ENCODE assay signal across 18 cellular contexts in the genomic region with DNA sequence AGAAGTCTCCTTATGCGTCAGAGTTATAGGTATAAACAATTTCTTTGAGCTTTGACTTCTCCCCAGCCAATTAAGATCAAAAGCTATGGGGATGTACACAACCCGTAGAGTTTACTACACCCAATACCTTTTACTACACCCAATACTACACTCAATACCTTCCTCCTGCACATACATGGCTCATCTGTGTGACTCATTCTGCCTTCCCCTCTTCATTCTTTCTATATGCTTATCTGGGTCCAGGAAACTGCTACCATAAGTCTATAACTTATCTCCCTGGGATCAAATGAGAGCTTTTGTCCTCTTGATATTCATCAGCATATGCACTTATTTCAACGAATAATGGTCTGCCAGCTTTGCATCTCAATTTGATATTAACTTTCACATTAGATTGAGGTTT. TPM values are rescaled to one million over a fixed set of nuclear protein-coding genes. Genes with fewer than 3 reads are reported as not detected.
DNase-seq lines count a peak whose midpoint lies in the region; ATAC-seq and TF ChIP-seq lines count a peak whose summit lies in the region.
"Had no signal": no experiment of that assay in that cellular context is flagged by ENCODE, and none has a peak within 500 bp of the region (broad histone marks: within the 10 kb centered on the region; RNA-seq: fewer than 3 reads in every experiment).

No MANE protein-coding gene starts in this region.

- 70 to 73% methylated on average over 3 of the region's 3 CpGs for WGBS in lower leg skin, 2 donors

- H3K9me3 ChIP-seq in left ventricle myocardium inferior (replicated peaks) = no peaks in the 10 kb centered on the region
- H3K9me3 ChIP-seq: A549, Caco-2, esophagus squamous epithelium had no signal

- CTCF ChIA-PET in RWPE1 (lab: Yijun Ruan, JAX) = interaction anchor here (0.5 to 0.7 kb wide), 2 partner anchors 17 to 638 kb away, joined by 3 to 4 read pairs; no protein-coding TSS in a partner anchor

- no peaks in the 10 kb centered on the region for H3K36me3 ChIP-seq in left ventricle myocardium inferior
- H3K36me3 ChIP-seq: esophagus squamous epithelium had no signal

- no peaks in the 10 kb centered on the region for H3K36me3 Mint-ChIP-seq in activated T-cell treated with anti-CD3 and anti-CD28 coated beads, Interleukin-2, amount 50 U/mL, for 72 hours (ENCODE audit: insufficient read depth in 2 of 2)
- no peaks in the 10 kb centered on the region for H3K36me3 Mint-ChIP-seq in natural killer cell
- H3K36me3 Mint-ChIP-seq: activated naive CD8-positive, alpha-beta T cell had no signal

- H3K9me3 Mint-ChIP-seq in activated T-cell treated with anti-CD3 and anti-CD28 coated beads, Interleukin-2, amount 50 U/mL, for 72 hours = no peaks in the 10 kb centered on the region
- peaks cover 0 to 2% of the 10 kb centered on the region in 2 donors for H3K9me3 Mint-ChIP-seq in natural killer cell
- H3K9me3 Mint-ChIP-seq: activated B cell treated with CpG ODN at 0.5 μM for 24 hours had no signal

- peaks cover 13% of the 10 kb centered on the region for H3K4me1 Mint-ChIP-seq in activated T-cell treated with anti-CD3 and anti-CD28 coated beads, Interleukin-2, amount 50 U/mL, for 72 hours (ENCODE audit: low read depth)
- peaks cover 0 to 5% of the 10 kb centered on the region in 2 donors for H3K4me1 Mint-ChIP-seq in natural killer cell
- H3K4me1 Mint-ChIP-seq: activated B cell treated with CpG ODN at 0.5 μM for 24 hours had no signal

- POLR2A ChIA-PET in RWPE1 (lab: Yijun Ruan, JAX; ENCODE audit: low non-redundant PET) = no interaction called here

- H3K27me3 ChIP-seq in left ventricle myocardium inferior (ENCODE audit: low read depth) = no peaks in the 10 kb centered on the region
- H3K27me3 ChIP-seq: esophagus squamous epithelium had no signal

- ATAC-seq in activated T-cell treated with anti-CD3 and anti-CD28 coated beads, Interleukin-2, amount 50 U/mL, for 72 hours (replicated peaks in 1 of 2) = peak; percentile 66 to 90
- no peak for ATAC-seq in natural killer cell
- ATAC-seq: A549, sciatic nerve had no signal

- no peak for TF ChIP-seq CTCF in RWPE1 (conservative IDR thresholded peaks at IDR 0.05; ENCODE audit: low read depth)
- no peak for TF ChIP-seq CTCF in fibroblast of mammary gland (conservative IDR thresholded peaks at IDR 0.05; ENCODE audit: control insufficient read depth, insufficient read depth, low read depth, low read length)
- TF ChIP-seq CTCF in natural killer cell (IDR thresholded peaks at IDR 0.05) = no peak
- no peak for TF ChIP-seq CTCF in lower leg skin (IDR thresholded peaks at IDR 0.05)
- no peak for TF ChIP-seq CTCF in left ventricle myocardium inferior (IDR thresholded peaks at IDR 0.05; ENCODE audit: borderline replicate concordance)

- H3K27ac ChIP-seq in RWPE1 (no peak overlapping the region), left ventricle myocardium inferior (replicated peaks) (no peak overlapping the region)
- H3K27ac ChIP-seq: A549, esophagus squamous epithelium had no signal

- peaks cover 7% of the 10 kb centered on the region for H3K4me1 ChIP-seq in left ventricle myocardium inferior
- H3K4me1 ChIP-seq: A549, Caco-2, esophagus squamous epithelium had no signal

- H3K27me3 Mint-ChIP-seq in activated T-cell treated with anti-CD3 and anti-CD28 coated beads, Interleukin-2, amount 50 U/mL, for 72 hours (ENCODE audit: low read depth) = no peaks in the 10 kb centered on the region
- no peaks in the 10 kb centered on the region for H3K27me3 Mint-ChIP-seq in natural killer cell (ENCODE audit: low read depth in 2 of 2)
- H3K27me3 Mint-ChIP-seq: activated B cell treated with CpG ODN at 0.5 μM for 24 hours; activated naive CD8-positive, alpha-beta T cell had no signal

- TF ChIP-seq POLR2A in lower leg skin (IDR thresholded peaks at IDR 0.05) = no peak

- no peak overlapping the region for H3K27ac Mint-ChIP-seq in activated T-cell treated with anti-CD3 and anti-CD28 coated beads, Interleukin-2, amount 50 U/mL, for 72 hours
- H3K27ac Mint-ChIP-seq in natural killer cell = no peak overlapping the region
- H3K27ac Mint-ChIP-seq: activated B cell treated with CpG ODN at 0.5 μM for 24 hours; activated naive CD8-positive, alpha-beta T cell had no signal

- intact Hi-C loops in natural killer cell (cut with micrococcal nuclease) = no loop called here
- intact Hi-C loops in lower leg skin (cut with DNase I; ENCODE audit: low total_unique reads) = no loop called here
- intact Hi-C loops in left ventricle myocardium inferior (cut with micrococcal nuclease) = no loop called here

- no peak for DNase-seq in activated T-cell treated with anti-CD3 and anti-CD28 coated beads, Interleukin-2, amount 50 U/mL, for 72 hours
- DNase-seq in activated T-cell treated with anti-CD3 and anti-CD28 coated beads for 4 hours (no peak), RWPE1 (ENCODE audit: low spot score) (peak; percentile 3), fibroblast of mammary gland (ENCODE audit: low read depth) (peak; percentile 3), natural killer cell (no peak), COR-L47 (lab: John Stamatoyannopoulos, UW) (no peak), lower leg skin (ENCODE audit: low spot score in 2 of 2) (no peak), left ventricle myocardium inferior (no peak)
- DNase-seq: activated B cell treated with CpG ODN at 0.5 μM for 24 hours; activated CD8-positive, alpha-beta memory T cell treated with anti-CD3 and anti-CD28 coated beads for 24 hours; Caco-2; esophagus squamous epithelium; NCI-H146; NCI-H524; stimulated activated CD4-positive, alpha-beta T cell treated with anti-CD3 and anti-CD28 coated beads, Interleukin-15, amount 100 ng/mL, for 24 hours had no signal

- H3K4me3 ChIP-seq in fibroblast of mammary gland (ENCODE audit: control insufficient read depth, low read depth, low read length) (no peak overlapping the region), lower leg skin (ENCODE audit: low read depth, poor library complexity, severe bottlenecking) (no peak overlapping the region), left ventricle myocardium inferior (no peak overlapping the region)
- H3K4me3 ChIP-seq: A549, esophagus squamous epithelium had no signal

- no peak overlapping the region for H3K4me3 Mint-ChIP-seq in activated T-cell treated with anti-CD3 and anti-CD28 coated beads, Interleukin-2, amount 50 U/mL, for 72 hours
- H3K4me3 Mint-ChIP-seq in natural killer cell = no peak overlapping the region
- H3K4me3 Mint-ChIP-seq: activated B cell treated with CpG ODN at 0.5 μM for 24 hours; activated naive CD8-positive, alpha-beta T cell had no signal

RNA-seq across cellular contexts. Expression of a gene that starts 28.2 kb away (rescaled TPM):
- 1 to 10 TPM in 1 of 2 donors, under 1 TPM in 1; 0.76 to 1.0 TPM for total RNA-seq in activated T-cell treated with anti-CD3 and anti-CD28 coated beads, Interleukin-2, amount 50 U/mL, for 72 hours
- 1 to 10 TPM in 1 of 3 donors, under 1 TPM in 2; 0.82 to 1.3 (median 0.90) TPM for total RNA-seq in natural killer cell
- 10 to 100 TPM; 21.8 to 26.4 (median 22.7) TPM for total RNA-seq in lower leg skin
- 5.5 TPM for total RNA-seq in left ventricle myocardium inferior

Comparison
In these comparisons a context has a peak if more than half of its experiments do, and no peak if none do; other contexts are left out.
1. ATAC-seq: peak in activated T-cell treated with anti-CD3 and anti-CD28 coated beads, Interleukin-2, amount 50 U/mL, for 72 hours (2 of 2); none in natural killer cell (0 of 3).
2. DNase-seq: peak in RWPE1 (single experiment) and fibroblast of mammary gland (single experiment); none in activated T-cell treated with anti-CD3 and anti-CD28 coated beads, Interleukin-2, amount 50 U/mL, for 72 hours (0 of 2), activated T-cell treated with anti-CD3 and anti-CD28 coated beads for 4 hours (single experiment), natural killer cell (single experiment), COR-L47 (single experiment), lower leg skin (0 of 2) and left ventricle myocardium inferior (single experiment).